29 cellular contexts compared by ENCODE assay signal in the genomic region with DNA sequence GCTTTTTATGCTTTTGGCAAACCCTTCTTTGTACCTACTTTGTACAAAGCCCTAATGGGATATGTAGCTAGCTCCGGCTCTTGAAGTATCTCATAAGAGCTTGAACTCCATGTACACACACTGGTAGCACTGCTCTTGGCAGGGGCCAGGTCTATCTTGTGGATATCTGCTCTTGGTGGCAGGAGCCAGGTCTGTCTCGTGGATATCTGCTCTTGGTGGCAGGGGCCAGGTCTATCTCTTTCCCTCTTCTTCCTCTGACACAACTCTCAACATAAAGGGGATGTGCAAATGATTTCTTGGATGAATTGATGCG.
DNase-seq lines count a peak whose midpoint lies in the region; ATAC-seq, FAIRE-seq and TF ChIP-seq lines count a peak whose summit lies in the region.
"Had no signal": no experiment of that assay in that cellular context is flagged by ENCODE, and none has a peak within 500 bp of the region (broad histone marks: within the 10 kb centered on the region; RNA-seq: fewer than 3 reads in every experiment).

No MANE protein-coding gene starts in this region.

- H3K9me1 ChIP-seq in K562 (ENCODE audit: control insufficient read depth, insufficient read depth, low read length): no peaks in the 10 kb centered on the region

- no peak for TF ChIP-seq CTCF in K562 (IDR thresholded peaks at IDR 0.05 in 2 of 3, conservative IDR thresholded peaks at IDR 0.05 in 1 of 3; ENCODE audit: insufficient read depth in 2 of 3, low read depth in 1 of 3, low read length in 3 of 3)
- no peak for TF ChIP-seq CTCF in type B pancreatic cell (conservative IDR thresholded peaks at IDR 0.05)
- TF ChIP-seq CTCF in psoas muscle (IDR thresholded peaks at IDR 0.05): no peak

- H3K4me3 Mint-ChIP-seq in type B pancreatic cell: no peak overlapping the region
- H3K4me3 Mint-ChIP-seq: activated naive CD8-positive, alpha-beta T cell treated with anti-CD3 and anti-CD28 coated beads for 36 hours; CD4-positive, alpha-beta memory T cell; central memory CD8-positive, alpha-beta T cell; HFFc6; neural crest cell; stimulated activated naive CD8-positive, alpha-beta T cell treated with anti-CD3 and anti-CD28 coated beads, Interleukin-15, Interleukin-2, amounts not matched to agents 100 ng/mL and 50 ng/mL, for 24 hours had no signal

- 69% methylated on average over 3 of the region's 3 CpGs for WGBS in right cardiac atrium
- WGBS in K562 (ENCODE audit: insufficient coverage, low coverage, missing lambda C conversion rate): 76% methylated on average over 3 of the region's 3 CpGs
- WGBS in psoas muscle, 3 donors: 91 to 95% (median 93%) methylated on average over 3 of the region's 3 CpGs

- intact Hi-C loops in left ventricle myocardium superior (cut with micrococcal nuclease): no loop called here
- intact Hi-C loops in right cardiac atrium (cut with DNase I): no loop called here
- intact Hi-C loops in K562 (cut with micrococcal nuclease): no loop called here
- intact Hi-C loops in psoas muscle (cut with DNase I): no loop called here

- peak; percentile 33 for ATAC-seq in left ventricle myocardium superior
- ATAC-seq in right cardiac atrium: no peak
- ATAC-seq in HG03520 (IDR thresholded peaks at IDR 0.05; ENCODE audit: unreplicated experiment): peak; percentile 10
- peak; percentile 36 for ATAC-seq in K562
- ATAC-seq in HG03097 (IDR thresholded peaks at IDR 0.05; ENCODE audit: low FRiP score, unreplicated experiment): no peak
- ATAC-seq in psoas muscle: no peak
- ATAC-seq: gastrocnemius medialis, left cardiac atrium had no signal

- POLR2A ChIA-PET in K562 (lab: Yijun Ruan, JAX): interaction anchor here (0.6 to 1.4 kb wide), 2 partner anchors 14 to 54 kb away, joined by 3 to 5 read pairs; no protein-coding TSS in a partner anchor

- TF ChIP-seq RAD21 in K562 (CRISPR knock-in tag; conservative IDR thresholded peaks at IDR 0.05 in 1 of 2, IDR thresholded peaks at IDR 0.05 in 1 of 2): no peak

- H3K27me3 ChIP-seq in right cardiac atrium (ENCODE audit: control insufficient read depth, insufficient read depth) (no peaks in the 10 kb centered on the region), K562 (ENCODE audit: control insufficient read depth in 2 of 2, insufficient read depth in 2 of 2, low read length in 2 of 2) (no peaks in the 10 kb centered on the region), psoas muscle (ENCODE audit: insufficient read depth in 3 of 3, low read length in 2 of 3) (no peaks in the 10 kb centered on the region)
- H3K27me3 ChIP-seq: gastrocnemius medialis, thyroid gland had no signal

- peak overlapping the region; percentile 30 for H3K27ac Mint-ChIP-seq in type B pancreatic cell
- H3K27ac Mint-ChIP-seq: activated naive CD8-positive, alpha-beta T cell treated with anti-CD3 and anti-CD28 coated beads for 36 hours; CD4-positive, alpha-beta memory T cell; stimulated activated naive CD8-positive, alpha-beta T cell treated with anti-CD3 and anti-CD28 coated beads, Interleukin-15, Interleukin-2, amounts not matched to agents 100 ng/mL and 50 ng/mL, for 24 hours had no signal

- H3K36me3 Mint-ChIP-seq in type B pancreatic cell: peaks cover 7% of the 10 kb centered on the region
- H3K36me3 Mint-ChIP-seq: activated naive CD8-positive, alpha-beta T cell treated with anti-CD3 and anti-CD28 coated beads for 36 hours; CD4-positive, alpha-beta memory T cell had no signal

- no peaks in the 10 kb centered on the region for H3K79me2 ChIP-seq in K562 (ENCODE audit: control insufficient read depth, insufficient read depth, low read length)

- no peaks in the 10 kb centered on the region for H3K9me3 ChIP-seq in right cardiac atrium (ENCODE audit: control insufficient read depth, low read length)
- H3K9me3 ChIP-seq in K562 (replicated peaks; ENCODE audit: control insufficient read depth, insufficient read depth, low read depth, low read length): no peaks in the 10 kb centered on the region
- peaks cover 5% of the 10 kb centered on the region for H3K9me3 ChIP-seq in psoas muscle
- H3K9me3 ChIP-seq: thyroid gland had no signal

- H3K36me3 ChIP-seq in K562 (ENCODE audit: control insufficient read depth, insufficient read depth, low read length) (peaks cover 11% of the 10 kb centered on the region; the same call in 1 of the 3 replicates), psoas muscle (ENCODE audit: insufficient read depth in 1 of 2, low read depth in 1 of 2) (peaks cover 0 to 15% of the 10 kb centered on the region in 2 donors)
- H3K36me3 ChIP-seq: gastrocnemius medialis, thyroid gland had no signal

- TF ChIP-seq EP300 in K562 (IDR thresholded peaks at IDR 0.05; ENCODE audit: low read length): no peak

- H3K4me1 ChIP-seq in right cardiac atrium (ENCODE audit: control insufficient read depth, insufficient read depth, low read length): no peaks in the 10 kb centered on the region
- peaks cover 0 to 16% of the 10 kb centered on the region in 2 experiments; a peak in 3 of 5 replicates for H3K4me1 ChIP-seq in K562 (replicated peaks in 1 of 2; ENCODE audit: control insufficient read depth in 2 of 2, insufficient read depth in 2 of 2, low read length in 2 of 2)
- no peaks in the 10 kb centered on the region for H3K4me1 ChIP-seq in psoas muscle
- H3K4me1 ChIP-seq: gastrocnemius medialis, thyroid gland had no signal

- H4K20me1 ChIP-seq in K562 (replicated peaks; ENCODE audit: control insufficient read depth, insufficient read depth, low read length): no peaks in the 10 kb centered on the region

- H3K27me3 Mint-ChIP-seq in type B pancreatic cell: no peaks in the 10 kb centered on the region
- H3K27me3 Mint-ChIP-seq: CD4-positive, alpha-beta memory T cell had no signal

- no peak overlapping the region for H3K4me2 ChIP-seq in K562 (ENCODE audit: insufficient read depth, low read length)

- H3K4me3 ChIP-seq in right cardiac atrium (ENCODE audit: low read length) (no peak overlapping the region), K562 (no peak overlapping the region), psoas muscle (no peak overlapping the region)
- H3K4me3 ChIP-seq: gastrocnemius medialis, thyroid gland had no signal

- peaks cover 4% of the 10 kb centered on the region for H3K9me3 Mint-ChIP-seq in type B pancreatic cell
- H3K9me3 Mint-ChIP-seq: stimulated activated naive CD8-positive, alpha-beta T cell treated with anti-CD3 and anti-CD28 coated beads, Interleukin-15, Interleukin-2, amounts not matched to agents 100 ng/mL and 50 ng/mL, for 24 hours had no signal

- 0 out of 2 replicates have a peak, but pooled peaks have one; percentile 4 for TF ChIP-seq POLR2A in K562 (conservative IDR thresholded peaks at IDR 0.05)

- in situ Hi-C loops in K562 (cut with MboI): no loop called here

- CTCF ChIA-PET in K562 (lab: Yijun Ruan, JAX; ENCODE audit: low intra/inter-chr PET ratio): no interaction called here

- no peak overlapping the region for H2AFZ ChIP-seq in K562 (ENCODE audit: low read depth, low read length)

- no peaks in the 10 kb centered on the region for H3K4me1 Mint-ChIP-seq in type B pancreatic cell (ENCODE audit: unreplicated experiment)
- H3K4me1 Mint-ChIP-seq: activated naive CD8-positive, alpha-beta T cell treated with anti-CD3 and anti-CD28 coated beads for 36 hours; CD4-positive, alpha-beta memory T cell; central memory CD8-positive, alpha-beta T cell had no signal

- BruUV-seq in K562 (replicated peaks; lab: Mats Ljungman, UMichigan): no TSS peak

- H3K27ac ChIP-seq in right cardiac atrium (ENCODE audit: low read length) (no peak overlapping the region), K562 (ENCODE audit: extremely low read depth, low read depth, low read length) (no peak overlapping the region), psoas muscle (no peak overlapping the region)
- H3K27ac ChIP-seq: gastrocnemius medialis, thyroid gland, VCaP had no signal

- no peak overlapping the region for H3K9ac ChIP-seq in K562 (ENCODE audit: insufficient read depth in 1 of 2, low read depth in 2 of 2, low read length in 2 of 2)

- no peak for FAIRE-seq in K562 (lab: Jason Lieb, UNC)
- FAIRE-seq: A204.1 had no signal

- DNase-seq in left ventricle myocardium superior: no peak
- no peak for DNase-seq in right cardiac atrium
- no peak for DNase-seq in K562 (ENCODE audit: extremely low read depth in 1 of 4, low spot score in 3 of 4)
- DNase-seq in type B pancreatic cell (ENCODE audit: extremely low spot score, unreplicated experiment): no peak
- no peak for DNase-seq in NCI-H2227 (lab: John Stamatoyannopoulos, UW; ENCODE audit: unreplicated experiment)
- no peak for DNase-seq in psoas muscle
- DNase-seq: activated CD4-positive, alpha-beta T cell treated with anti-CD3 and anti-CD28 coated beads for 48 hours; activated CD8-positive, alpha-beta memory T cell treated with anti-CD3 and anti-CD28 coated beads for 24 hours; activated effector memory CD4-positive, alpha-beta T cell treated with Interleukin-2 at 50 U/mL for 16 hours; activated naive CD8-positive, alpha-beta T cell treated with anti-CD3 and anti-CD28 coated beads for 36 hours; CD4-positive, alpha-beta memory T cell; gastrocnemius medialis; GOT3; KG1; left cardiac atrium; mammary epithelial cell; NCI-H1436; NCI-H446 treated with DMSO at 0.1 percent for 48 hours; NCI-H82; stimulated activated CD4-positive, alpha-beta T cell treated with anti-CD3 and anti-CD28 coated beads, Interleukin-15, amount 100 ng/mL, for 24 hours; thyroid gland had no signal

TF ChIP-seq in K562, 482 proteins besides CTCF, POLR2A, EP300 and RAD21:
- no peak for TF ChIP-seq ERF (CRISPR knock-in tag; IDR thresholded peaks at IDR 0.05)
- 0 out of 2 replicates have a peak, but pooled peaks have one; percentile 1 for TF ChIP-seq MYNN (IDR thresholded peaks at IDR 0.05)
- TF ChIP-seq MYNN (CRISPR knock-in tag; IDR thresholded peaks at IDR 0.05): no peak

Comparison
In these comparisons a context has a peak if more than half of its experiments do, and no peak if none do; other contexts are left out.
1. ATAC-seq: peak in left ventricle myocardium superior (single experiment), HG03520 (single experiment) and K562 (single experiment); none in right cardiac atrium (0 of 2), HG03097 (single experiment) and psoas muscle (0 of 4).